8 cellular contexts compared by ENCODE assay signal in genomic region chr6:130366011-130366963, GRCh38. TPM values are rescaled to one million over a fixed set of nuclear protein-coding genes. Genes with fewer than 3 reads are reported as not detected.
DNase-seq lines count a peak whose midpoint lies in the region; ATAC-seq and TF ChIP-seq lines count a peak whose summit lies in the region.

TMEM200A (plus strand) TSS chr6:130366017; CDS start chr6:130440423, 74,406 bp downstream.

- H3K27me3 ChIP-seq in AG04450 (ENCODE audit: control insufficient read depth, insufficient read depth, low read length): no peaks in the 10 kb centered on the region
- H3K27me3 ChIP-seq in PC-3 (ENCODE audit: low read length): peaks cover 27% of the 10 kb centered on the region

- no peaks in the 10 kb centered on the region for H3K4me1 ChIP-seq in PC-3 (ENCODE audit: insufficient read depth, low read length)

- intact Hi-C loops in PC-3 (cut with micrococcal nuclease): loop anchor here (5.0 kb wide), 1 partner anchor 331 kb away; no protein-coding TSS in a partner anchor
- intact Hi-C loops in left ventricle myocardium superior (cut with micrococcal nuclease): no loop called here
- intact Hi-C loops in posterior vena cava (cut with DNase I): loop anchor here in 1 of 2 donors (5.0 kb wide), 1 partner anchor 331 kb away; no protein-coding TSS in a partner anchor

- no peaks in the 10 kb centered on the region for H3K79me2 ChIP-seq in PC-3 (ENCODE audit: low read length)

- H3K4me3 Mint-ChIP-seq in activated naive CD8-positive, alpha-beta T cell treated with anti-CD3 and anti-CD28 coated beads for 36 hours: peak within 1 kb of the TSS; percentile 70

- TF ChIP-seq CTCF in AG04450 (IDR thresholded peaks at IDR 0.05; ENCODE audit: low read depth, low read length): peak; percentile 36; the same call in 1 of the 2 replicates
- 0 out of 2 replicates have a peak, but pooled peaks have one; percentile 10 for TF ChIP-seq CTCF in PC-3 (conservative IDR thresholded peaks at IDR 0.05; ENCODE audit: low read depth, low read length)

- CTCF ChIA-PET in AG04450 (lab: Charles Lee): interaction anchor here (0.6 to 2.6 kb wide), 18 partner anchors 10 to 505 kb away, joined by 3 to 26 read pairs (median 4); no protein-coding TSS in a partner anchor
- CTCF ChIA-PET in PC-3 (lab: Charles Lee): interaction anchor here (0.6 kb wide), 1 partner anchor 299 kb away, joined by 3 read pairs; no protein-coding TSS in a partner anchor

- H4K20me1 ChIP-seq in PC-3 (ENCODE audit: low read length): no peaks in the 10 kb centered on the region

- no TSS peak for BruUV-seq in PC-3 (replicated peaks; lab: Mats Ljungman, UMichigan)

- H3K4me2 ChIP-seq in PC-3 (ENCODE audit: low read length): peak within 1 kb of the TSS; percentile 82

- H3K9me3 Mint-ChIP-seq in activated naive CD8-positive, alpha-beta T cell treated with anti-CD3 and anti-CD28 coated beads for 36 hours: no peaks in the 10 kb centered on the region

- POLR2A ChIA-PET in AG04450 (lab: Yijun Ruan, JAX) (interaction anchor here (0.7 to 1.1 kb wide), 3 partner anchors 236 to 332 kb away, joined by 3 to 7 read pairs (median 5); no protein-coding TSS in a partner anchor), PC-3 (lab: Charles Lee; ENCODE audit: unreplicated experiment) (no interaction called here)

- no peak within 1 kb of the TSS for H3K9ac ChIP-seq in PC-3 (ENCODE audit: low read length)

- H3K4me3 ChIP-seq in AG04450 (ENCODE audit: low read depth, low read length) (peak within 1 kb of the TSS; percentile 88), PC-3 (ENCODE audit: low read length) (peak within 1 kb of the TSS; percentile 65)

- no peaks in the 10 kb centered on the region for H3K9me2 ChIP-seq in PC-3 (replicated peaks; ENCODE audit: low read length)

- no peak within 1 kb of the TSS for H3K27ac Mint-ChIP-seq in activated naive CD8-positive, alpha-beta T cell treated with anti-CD3 and anti-CD28 coated beads for 36 hours

- no peaks in the 10 kb centered on the region for H3F3A ChIP-seq in PC-3 (ENCODE audit: low read length, unreplicated experiment)

- peaks cover 43% of the 10 kb centered on the region for H3K27me3 Mint-ChIP-seq in activated naive CD8-positive, alpha-beta T cell treated with anti-CD3 and anti-CD28 coated beads for 36 hours

- no peaks in the 10 kb centered on the region for H3K36me3 ChIP-seq in PC-3 (ENCODE audit: low read depth, low read length)

- ATAC-seq in GM19452 (IDR thresholded peaks at IDR 0.05; ENCODE audit: unreplicated experiment) (peak; percentile 28), PC-3 (peak; percentile 54), left ventricle myocardium superior (peak; percentile 21), HG03439 (IDR thresholded peaks at IDR 0.05; ENCODE audit: unreplicated experiment) (no peak)

- H3K9me3 ChIP-seq in AG04450 (ENCODE audit: control insufficient read depth, insufficient read depth, low read length): no peaks in the 10 kb centered on the region; the same call in 1 of the 2 replicates
- no peaks in the 10 kb centered on the region for H3K9me3 ChIP-seq in PC-3 (ENCODE audit: low read length)

- peaks cover 13% of the 10 kb centered on the region for H3K4me1 Mint-ChIP-seq in activated naive CD8-positive, alpha-beta T cell treated with anti-CD3 and anti-CD28 coated beads for 36 hours

- H3K27ac ChIP-seq in AG04450 (ENCODE audit: low read depth, low read length) (peak within 1 kb of the TSS; percentile 82), PC-3 (ENCODE audit: low read length) (no peak within 1 kb of the TSS)

- DNase-seq in AG04450 (ENCODE audit: low read depth, low spot score) (no peak), PC-3 (no peak), left ventricle myocardium superior (peak; percentile 32), posterior vena cava (ENCODE audit: low spot score) (peak; percentile 82), NCI-H2196 treated with DMSO at 0.1 percent for 48 hours (lab: John Stamatoyannopoulos, UW; ENCODE audit: unreplicated experiment) (no peak)
- DNase-seq in activated naive CD8-positive, alpha-beta T cell treated with anti-CD3 and anti-CD28 coated beads for 36 hours: peak; percentile 37

- H2AFZ ChIP-seq in PC-3 (ENCODE audit: low read length): peak within 1 kb of the TSS; percentile 72

- no peaks in the 10 kb centered on the region for H3K36me3 Mint-ChIP-seq in activated naive CD8-positive, alpha-beta T cell treated with anti-CD3 and anti-CD28 coated beads for 36 hours

RNA-seq across cellular contexts. Expression of gene TMEM200A, which starts in this region (rescaled TPM):
- polyA plus RNA-seq in AG04450 (2011; rRNA removed): 29.0 and 34.5 TPM in 2 replicates
- 22.8 and 31.1 TPM in 2 replicates for polyA minus RNA-seq in AG04450 (2011; rRNA and poly(A)+ RNA removed)
- total RNA-seq in PC-3 (2014; rRNA removed) (0.40 TPM in 1 of 2 replicates, not detected in the other), left ventricle myocardium superior (0.15 TPM), posterior vena cava (10 to 100 TPM; 10.3 to 24.0 TPM)
- not detected for total RNA-seq in activated naive CD8-positive, alpha-beta T cell treated with anti-CD3 and anti-CD28 coated beads for 36 hours

Comparison
In these comparisons a context has a peak if more than half of its experiments do, and no peak if none do; other contexts are left out.
1. Peak in ATAC-seq, H3K4me3 ChIP-seq and H3K4me2 ChIP-seq in PC-3; RNA of the gene not detected or under 1 TPM.
2. Peak in DNase-seq in activated naive CD8-positive, alpha-beta T cell treated with anti-CD3 and anti-CD28 coated beads for 36 hours; RNA of the gene not detected or under 1 TPM.
3. Peak in DNase-seq and ATAC-seq in left ventricle myocardium superior; RNA of the gene not detected or under 1 TPM.